35 cellular contexts compared by ENCODE assay signal in the genomic region with DNA sequence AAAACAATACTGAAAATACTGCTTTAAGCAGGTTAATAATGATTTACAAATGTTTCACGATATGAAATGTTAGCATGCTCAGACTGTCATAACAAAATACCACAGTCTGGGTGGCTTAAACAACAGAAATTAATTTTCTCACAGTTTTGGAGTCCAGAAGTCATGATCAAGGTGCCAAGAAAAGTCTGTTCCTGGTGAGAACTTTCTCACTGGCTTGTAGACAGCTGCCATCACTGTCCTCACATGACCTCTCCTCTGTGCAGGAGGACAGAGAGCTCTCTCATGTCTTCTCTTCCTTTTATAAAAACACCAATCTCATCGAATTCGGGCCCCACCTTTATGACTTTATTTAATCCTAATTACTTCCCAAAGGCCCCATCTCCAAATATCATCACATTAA.
"Had no signal": no experiment of that assay in that cellular context is flagged by ENCODE, and none has a peak within 500 bp of the region (broad histone marks: within the 10 kb centered on the region; RNA-seq: fewer than 3 reads in every experiment).

No MANE protein-coding gene starts in this region.

- DNase-seq: Karpas-422, Kasumi-1, MG63, MM.1S, MV-4-11, NCI-H1048, NCI-H1092, NCI-H1092 treated with DMSO at 0.1 percent for 48 hours, NCI-H1105, NCI-H1105 treated with DMSO at 0.1 percent for 48 hours, NCI-H1417, NCI-H1417 treated with DMSO at 0.1 percent for 48 hours, NCI-H1436, NCI-H1436 treated with DMSO at 0.1 percent for 48 hours, NCI-H146, NCI-H1694, NCI-H1694 treated with DMSO at 0.1 percent for 48 hours, NCI-H187, NCI-H187 treated with DMSO at 0.1 percent for 48 hours, NCI-H1930, NCI-H2029, NCI-H2029 treated with DMSO at 0.1 percent for 48 hours, NCI-H2081, NCI-H2081 treated with DMSO at 0.1 percent for 48 hours, NCI-H2107, NCI-H2171, NCI-H2171 treated with DMSO at 0.1 percent for 48 hours, NCI-H2227 treated with DMSO at 0.1 percent for 48 hours, NCI-H226, NCI-H345, NCI-H446, NCI-H446 treated with DMSO at 0.1 percent for 48 hours, NCI-H510A, NCI-H510A treated with DMSO at 0.1 percent for 48 hours had no signal

- H3K9ac ChIP-seq: KMS-11 had no signal

- H3K4me2 ChIP-seq: KMS-11 had no signal

- H3K27me3 ChIP-seq: MG63 had no signal

- H3K4me3 ChIP-seq: MG63 had no signal

- H3K27ac ChIP-seq: KMS-11 had no signal

- H3K9me3 ChIP-seq: MG63 had no signal

- H3K36me3 ChIP-seq: MG63 had no signal
